In the genomic region with DNA sequence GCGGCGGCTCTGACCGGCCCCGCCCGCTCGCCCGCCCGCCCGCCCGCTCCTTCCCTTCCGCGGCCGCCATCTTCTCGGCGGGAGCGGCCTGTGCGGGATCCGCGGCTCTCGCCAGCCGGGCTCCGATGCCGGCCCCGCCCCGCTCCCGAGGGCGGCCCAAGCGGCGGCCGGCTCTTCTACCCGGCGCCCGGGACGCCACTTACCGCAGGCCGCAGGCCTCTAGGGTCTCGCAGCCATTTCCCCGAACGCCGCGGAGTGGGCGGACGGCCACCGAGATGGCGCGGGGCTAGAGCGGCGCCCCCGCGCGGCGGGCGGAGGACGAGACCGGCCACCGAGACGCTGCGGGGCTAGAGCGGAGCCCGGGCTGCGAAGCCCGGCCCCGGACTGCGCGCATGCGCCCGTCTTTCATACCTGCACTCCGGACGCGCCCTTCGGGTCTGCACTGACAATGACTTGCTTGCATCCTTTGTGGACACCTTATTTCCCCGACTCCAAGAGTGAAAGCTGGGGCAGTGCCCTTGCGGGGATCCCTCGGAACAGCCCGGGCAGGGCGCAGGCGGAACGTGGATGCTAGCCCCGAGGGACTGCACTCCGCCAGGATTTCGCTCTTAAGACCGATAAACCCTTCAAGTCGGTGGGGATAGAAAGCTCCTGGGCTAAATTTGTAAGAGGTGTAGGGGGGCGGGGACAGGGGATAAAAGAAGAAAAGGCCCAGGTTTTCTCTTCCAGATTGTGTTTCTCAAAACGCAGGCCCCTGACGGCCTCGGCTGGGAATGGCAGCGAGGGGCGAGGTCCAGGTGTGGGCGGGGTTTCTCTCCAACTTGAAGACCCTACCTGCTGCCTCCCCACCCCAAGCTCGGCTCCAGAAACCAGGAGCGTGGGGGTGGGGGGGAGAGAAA, we compare ENCODE assay signal across 8 cellular contexts. TPM values are rescaled to one million over a fixed set of nuclear protein-coding genes. Genes with fewer than 3 reads are reported as not detected.
DNase-seq lines count a peak whose midpoint lies in the region; ATAC-seq lines count a peak whose summit lies in the region.

Gene DIDO1, minus strand, starts transcription at position 277 of the 899 bp plus-strand sequence.

- H3K4me1 ChIP-seq in esophagus (ENCODE audit: control insufficient read depth in 2 of 2, insufficient read depth in 2 of 2, low read length in 1 of 2), result peaks cover 6 to 19% of the 10 kb centered on the region in 2 donors
- H3K4me1 ChIP-seq in muscle layer of duodenum (ENCODE audit: control insufficient read depth in 1 of 2, insufficient read depth in 2 of 2, low read length in 2 of 2), result peaks cover 21 to 64% of the 10 kb centered on the region in 2 donors

- H3K36me3 ChIP-seq in esophagus (ENCODE audit: control insufficient read depth in 2 of 2, insufficient read depth in 2 of 2, low read length in 1 of 2), result peaks cover 0 to 4% of the 10 kb centered on the region in 2 donors
- H3K36me3 ChIP-seq in muscle layer of duodenum (ENCODE audit: control insufficient read depth in 1 of 2, insufficient read depth in 2 of 2, low read length in 2 of 2), result no peaks in the 10 kb centered on the region

- peak within 1 kb of the TSS; percentile 88 to 99 for H3K4me3 ChIP-seq in esophagus (ENCODE audit: low read depth in 1 of 2, low read length in 2 of 2)
- peak within 1 kb of the TSS; percentile 96 to 97 for H3K4me3 ChIP-seq in muscle layer of duodenum (ENCODE audit: low read depth in 1 of 2, low read length in 2 of 2)

- peak; percentile 93 for DNase-seq in DMS 273 (lab: John Stamatoyannopoulos, UW; ENCODE audit: unreplicated experiment)
- DNase-seq in HuH-7.5 (ENCODE audit: low spot score), result peak; percentile 99
- DNase-seq in OCI-M2 (lab: John Stamatoyannopoulos, UW; ENCODE audit: unreplicated experiment), result peak; percentile 64
- DNase-seq in activated T-cell treated with anti-CD3 and anti-CD28 coated beads for 48 hours (ENCODE audit: low read depth), result peak; percentile 91
- peak; percentile 72 to 89 for DNase-seq in stimulated activated CD8-positive, alpha-beta memory T cell treated with anti-CD3 and anti-CD28 coated beads, Interleukin-7, amount 100 ng/mL, for 4 hours (ENCODE audit: low read depth in 2 of 2)

- peak; percentile 60 for ATAC-seq in GM21515 (IDR thresholded peaks at IDR 0.05; ENCODE audit: unreplicated experiment)

- H3K9me3 ChIP-seq in esophagus (ENCODE audit: control insufficient read depth in 2 of 2, insufficient read depth in 1 of 2, low read depth in 1 of 2, low read length in 1 of 2) (no peaks in the 10 kb centered on the region), muscle layer of duodenum (ENCODE audit: control insufficient read depth in 1 of 2, low read length in 2 of 2) (no peaks in the 10 kb centered on the region)

- 1% methylated on average over 75 to 92 of the region's 92 CpGs for WGBS in esophagus, 2 donors

- H3K27ac ChIP-seq in esophagus (ENCODE audit: low read depth in 2 of 2, low read length in 1 of 2) (peak within 1 kb of the TSS; percentile 97 to 99), muscle layer of duodenum (ENCODE audit: low read length) (peak within 1 kb of the TSS; percentile 98)

- H3K27me3 ChIP-seq in esophagus (ENCODE audit: control insufficient read depth in 1 of 2, insufficient read depth in 2 of 2, low read length in 2 of 2) (no peaks in the 10 kb centered on the region), muscle layer of duodenum (ENCODE audit: low read depth, low read length) (no peaks in the 10 kb centered on the region)

RNA-seq across cellular contexts. Expression of gene DIDO1, which starts in this region (rescaled TPM):
- polyA plus RNA-seq in esophagus, result 10 to 100 TPM; 17.3 TPM

Comparison
In these comparisons a context has a peak if more than half of its experiments do, and no peak if none do; other contexts are left out.
1. Peak in every context shown above with its lines: DNase-seq, ATAC-seq, H3K4me3 ChIP-seq and H3K27ac ChIP-seq.